23 cellular contexts compared by ENCODE assay signal in the genomic region with DNA sequence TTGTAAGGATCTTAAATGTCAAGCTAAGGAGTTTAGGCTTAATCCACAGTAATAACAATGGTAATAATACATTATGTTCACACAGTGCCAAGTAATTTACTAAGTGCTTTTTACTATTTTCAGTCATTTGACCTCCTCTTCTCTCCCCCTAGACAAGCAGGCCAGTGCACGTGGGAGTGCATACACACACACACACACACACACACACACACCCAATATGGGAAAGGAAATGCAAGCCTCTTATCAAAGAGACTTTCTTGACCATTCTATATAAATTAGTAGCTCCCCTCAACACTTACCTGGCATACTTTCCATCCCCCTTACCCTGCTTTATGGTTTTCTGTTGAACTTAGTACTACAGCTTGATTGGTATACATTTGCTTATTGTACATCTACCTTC. TPM values are rescaled to one million over a fixed set of nuclear protein-coding genes. Genes with fewer than 3 reads are reported as not detected.
"Had no signal": no experiment of that assay in that cellular context is flagged by ENCODE, and none has a peak within 500 bp of the region (broad histone marks: within the 10 kb centered on the region; RNA-seq: fewer than 3 reads in every experiment).

No MANE protein-coding gene starts in this region.

- H3K36me3 Mint-ChIP-seq: immature natural killer cell, mesothelial cell of epicardium, naive B cell had no signal

- H3K4me3 Mint-ChIP-seq: immature natural killer cell, mesothelial cell of epicardium, naive B cell had no signal

- DNase-seq: dermis blood vessel endothelial cell; dorsolateral prefrontal cortex; effector CD4-positive, alpha-beta T cell; effector memory CD4-positive, alpha-beta T cell; foreskin keratinocyte; heart left ventricle; hypothalamus; immature natural killer cell; islet precursor cell; kidney; kidney glomerular epithelial cell; left lung; left ventricle myocardium superior; lower lobe of right lung; mesenchymal stem cell; mucosa of descending colon; naive B cell had no signal

- H3K9me3 ChIP-seq: esophagus muscularis mucosa, gastroesophageal sphincter, heart left ventricle, left lung, lower lobe of right lung, mucosa of descending colon had no signal

- H3K9me3 Mint-ChIP-seq: mesothelial cell of epicardium had no signal

- FAIRE-seq: colon, endothelial cell of umbilical vein, frontal cortex, kidney had no signal

- ATAC-seq: foreskin keratinocyte, gastroesophageal sphincter, heart left ventricle, left lung, left ventricle myocardium superior, lower lobe of right lung, mucosa of descending colon had no signal

- H3K27ac Mint-ChIP-seq: immature natural killer cell, mesothelial cell of epicardium had no signal

RNA-seq across cellular contexts. Expression of a gene that starts 3.8 kb away (rescaled TPM):
- total RNA-seq: foreskin keratinocyte had no signal
